Comparison of ENCODE assay signal across 1 cellular context in genomic region chr12:92049403-92049802, GRCh38.
TF ChIP-seq lines count a peak whose summit lies in the region.

No MANE protein-coding gene starts in this region.

TF ChIP-seq in WTC11, 78 proteins besides CTCF, POLR2A, EP300 and RAD21 (continued from another document):
- no peak for TF ChIP-seq EMX1 (CRISPR knock-in tag; IDR thresholded peaks at IDR 0.05)
- no peak for TF ChIP-seq ZNF423 (CRISPR knock-in tag; IDR thresholded peaks at IDR 0.05)
- TF ChIP-seq ZNF219 (CRISPR knock-in tag; IDR thresholded peaks at IDR 0.05; ENCODE audit: borderline replicate concordance), result no peak
- no peak for TF ChIP-seq NR1H2 (CRISPR knock-in tag; IDR thresholded peaks at IDR 0.05)
- no peak for TF ChIP-seq JUN (CRISPR knock-in tag; IDR thresholded peaks at IDR 0.05)
- TF ChIP-seq NR2C2 (CRISPR knock-in tag; IDR thresholded peaks at IDR 0.05), result no peak
- no peak for TF ChIP-seq HMGA2 (CRISPR knock-in tag; IDR thresholded peaks at IDR 0.05)
- TF ChIP-seq PREB (CRISPR knock-in tag; IDR thresholded peaks at IDR 0.05; ENCODE audit: borderline replicate concordance), result no peak
TF ChIP-seq in WTC11: peak in this region for 0.
